ENCODE assay signal across 8 cellular contexts in genomic region chr7:44581907-44582603, GRCh38. TPM values are rescaled to one million over a fixed set of nuclear protein-coding genes. Genes with fewer than 3 reads are reported as not detected.
DNase-seq lines count a peak whose midpoint lies in the region; ATAC-seq and TF ChIP-seq lines count a peak whose summit lies in the region.

Gene TMED4, minus strand, starts transcription at chr7:44582231. Its CDS starts 25 bp downstream, at chr7:44582206.

- H3K9ac ChIP-seq in SK-N-SH, result peak within 1 kb of the TSS; percentile 83

- H3K79me2 ChIP-seq in SK-N-SH (ENCODE audit: insufficient read depth), result peaks cover 40% of the 10 kb centered on the region

- peak within 1 kb of the TSS; percentile 90 for H2AFZ ChIP-seq in SK-N-SH (ENCODE audit: low read depth)

- under 1% methylated on average over 31 of the region's 67 CpGs for WGBS in SK-N-SH (ENCODE audit: low lambda C conversion rate)

- TF ChIP-seq CTCF in SK-N-SH (IDR thresholded peaks at IDR 0.05), result no peak

- peak within 1 kb of the TSS; percentile 97 for H3K4me2 ChIP-seq in SK-N-SH

- H3K9me2 ChIP-seq in SK-N-SH, result no peaks in the 10 kb centered on the region

- no peaks in the 10 kb centered on the region for H4K20me1 ChIP-seq in SK-N-SH (ENCODE audit: insufficient read depth)

- H3K27me3 ChIP-seq in SK-N-SH (ENCODE audit: insufficient read depth), result no peaks in the 10 kb centered on the region

- peak; percentile 97 for DNase-seq in GM04504 (ENCODE audit: low read depth)
- DNase-seq in NCI-H1048 (lab: John Stamatoyannopoulos, UW), result peak; percentile 98
- DNase-seq in SK-N-SH, result peak; percentile 100
- peak; percentile 100 for DNase-seq in activated naive CD4-positive, alpha-beta T cell treated with anti-CD3 and anti-CD28 coated beads, Interleukin-2, amount 50 U/mL, for 16 hours
- DNase-seq in germinal center (ENCODE audit: low spot score), result peak; percentile 100
- peak; percentile 89 for DNase-seq in non-pigmented ciliary epithelial cell (ENCODE audit: low read depth)
- peak; percentile 99 for DNase-seq in superior temporal gyrus (ENCODE audit: extremely low spot score)

- peaks cover 5 to 15% of the 10 kb centered on the region in 2 experiments; a peak in 2 of 4 replicates for H3K4me1 ChIP-seq in SK-N-SH (ENCODE audit: control insufficient read depth in 1 of 2, insufficient read depth in 2 of 2, low read depth in 1 of 2, low read length in 1 of 2)

- ATAC-seq in HG02571 (IDR thresholded peaks at IDR 0.05; ENCODE audit: unreplicated experiment), result peak; percentile 83

- no peaks in the 10 kb centered on the region for H3K9me3 ChIP-seq in SK-N-SH

- TF ChIP-seq EP300 in SK-N-SH (IDR thresholded peaks at IDR 0.05; ENCODE audit: borderline replicate concordance in 1 of 2, low read depth in 1 of 2, low read length in 1 of 2), result no peak

- H3K4me3 ChIP-seq in SK-N-SH (ENCODE audit: low read depth in 2 of 2, low read length in 1 of 2), result peak within 1 kb of the TSS; percentile 82 to 95

- POLR2A ChIA-PET in SK-N-SH (lab: Yijun Ruan, JAX), result interaction anchor here (0.6 to 2.3 kb wide), 13 partner anchors 9 to 391 kb away, joined by 3 to 24 read pairs (median 5); partner anchors contain the start of genes DDX56, H2AZ2, OGDH and PURB

- H3K36me3 ChIP-seq in SK-N-SH (replicated peaks in 1 of 2; ENCODE audit: control insufficient read depth in 1 of 2, insufficient read depth in 2 of 2, low read length in 1 of 2), result peaks cover 22 to 28% of the 10 kb centered on the region in 2 experiments

- H3K27ac ChIP-seq in SK-N-SH (ENCODE audit: low read depth in 2 of 2, low read length in 1 of 2), result peak within 1 kb of the TSS; percentile 90 to 94

- CTCF ChIA-PET in SK-N-SH (lab: Yijun Ruan, JAX), result interaction anchor here (0.8 to 12.5 kb wide), 9 partner anchors 10 to 554 kb away, joined by 3 to 98 read pairs (median 6); partner anchors contain the start of gene OGDH

- no peak for TF ChIP-seq RAD21 in SK-N-SH (IDR thresholded peaks at IDR 0.05; ENCODE audit: low read length)

- H3F3A ChIP-seq in SK-N-SH (replicated peaks; ENCODE audit: insufficient read depth), result peaks cover 12% of the 10 kb centered on the region

TF ChIP-seq in SK-N-SH, 30 proteins besides CTCF, POLR2A, EP300 and RAD21:
- TF ChIP-seq, protein P1, sequence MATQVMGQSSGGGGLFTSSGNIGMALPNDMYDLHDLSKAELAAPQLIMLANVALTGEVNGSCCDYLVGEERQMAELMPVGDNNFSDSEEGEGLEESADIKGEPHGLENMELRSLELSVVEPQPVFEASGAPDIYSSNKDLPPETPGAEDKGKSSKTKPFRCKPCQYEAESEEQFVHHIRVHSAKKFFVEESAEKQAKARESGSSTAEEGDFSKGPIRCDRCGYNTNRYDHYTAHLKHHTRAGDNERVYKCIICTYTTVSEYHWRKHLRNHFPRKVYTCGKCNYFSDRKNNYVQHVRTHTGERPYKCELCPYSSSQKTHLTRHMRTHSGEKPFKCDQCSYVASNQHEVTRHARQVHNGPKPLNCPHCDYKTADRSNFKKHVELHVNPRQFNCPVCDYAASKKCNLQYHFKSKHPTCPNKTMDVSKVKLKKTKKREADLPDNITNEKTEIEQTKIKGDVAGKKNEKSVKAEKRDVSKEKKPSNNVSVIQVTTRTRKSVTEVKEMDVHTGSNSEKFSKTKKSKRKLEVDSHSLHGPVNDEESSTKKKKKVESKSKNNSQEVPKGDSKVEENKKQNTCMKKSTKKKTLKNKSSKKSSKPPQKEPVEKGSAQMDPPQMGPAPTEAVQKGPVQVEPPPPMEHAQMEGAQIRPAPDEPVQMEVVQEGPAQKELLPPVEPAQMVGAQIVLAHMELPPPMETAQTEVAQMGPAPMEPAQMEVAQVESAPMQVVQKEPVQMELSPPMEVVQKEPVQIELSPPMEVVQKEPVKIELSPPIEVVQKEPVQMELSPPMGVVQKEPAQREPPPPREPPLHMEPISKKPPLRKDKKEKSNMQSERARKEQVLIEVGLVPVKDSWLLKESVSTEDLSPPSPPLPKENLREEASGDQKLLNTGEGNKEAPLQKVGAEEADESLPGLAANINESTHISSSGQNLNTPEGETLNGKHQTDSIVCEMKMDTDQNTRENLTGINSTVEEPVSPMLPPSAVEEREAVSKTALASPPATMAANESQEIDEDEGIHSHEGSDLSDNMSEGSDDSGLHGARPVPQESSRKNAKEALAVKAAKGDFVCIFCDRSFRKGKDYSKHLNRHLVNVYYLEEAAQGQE (IDR thresholded peaks at IDR 0.05; ENCODE audit: low read depth, low read length), result 0 out of 2 replicates have a peak, but pooled peaks have one; percentile 33
- TF ChIP-seq TAF1 (IDR thresholded peaks at IDR 0.05; ENCODE audit: borderline replicate concordance, low read depth, low read length) (peak; percentile 84), CHD2 (IDR thresholded peaks at IDR 0.05; ENCODE audit: low read length, partially characterized antibody) (peak; percentile 92), POLR2AphosphoS5 (IDR thresholded peaks at IDR 0.05; ENCODE audit: low read depth, low read length) (peak; percentile 95), NRF1 (IDR thresholded peaks at IDR 0.05; ENCODE audit: low read depth, low read length) (peak; percentile 96), FOXM1 (IDR thresholded peaks at IDR 0.05; ENCODE audit: low read depth) (no peak), MXI1 (IDR thresholded peaks at IDR 0.05; ENCODE audit: low read depth, low read length) (peak; percentile 87), YY1 (IDR thresholded peaks at IDR 0.05; ENCODE audit: low read depth) (peak; percentile 78), SIN3A (IDR thresholded peaks at IDR 0.05; ENCODE audit: borderline replicate concordance, low read depth, low read length) (peak; percentile 42; the same call in 1 of the 2 replicates), EZH2phosphoT487 (IDR thresholded peaks at IDR 0.05; ENCODE audit: borderline replicate concordance, low read depth) (no peak), SMC3 (IDR thresholded peaks at IDR 0.05; ENCODE audit: low read depth, low read length) (no peak), RXRA (IDR thresholded peaks at IDR 0.05; ENCODE audit: borderline replicate concordance, low read depth) (no peak), RCOR1 (IDR thresholded peaks at IDR 0.05; ENCODE audit: low read length) (peak; percentile 30; the same call in 1 of the 2 replicates)
- TF ChIP-seq, protein P2, sequence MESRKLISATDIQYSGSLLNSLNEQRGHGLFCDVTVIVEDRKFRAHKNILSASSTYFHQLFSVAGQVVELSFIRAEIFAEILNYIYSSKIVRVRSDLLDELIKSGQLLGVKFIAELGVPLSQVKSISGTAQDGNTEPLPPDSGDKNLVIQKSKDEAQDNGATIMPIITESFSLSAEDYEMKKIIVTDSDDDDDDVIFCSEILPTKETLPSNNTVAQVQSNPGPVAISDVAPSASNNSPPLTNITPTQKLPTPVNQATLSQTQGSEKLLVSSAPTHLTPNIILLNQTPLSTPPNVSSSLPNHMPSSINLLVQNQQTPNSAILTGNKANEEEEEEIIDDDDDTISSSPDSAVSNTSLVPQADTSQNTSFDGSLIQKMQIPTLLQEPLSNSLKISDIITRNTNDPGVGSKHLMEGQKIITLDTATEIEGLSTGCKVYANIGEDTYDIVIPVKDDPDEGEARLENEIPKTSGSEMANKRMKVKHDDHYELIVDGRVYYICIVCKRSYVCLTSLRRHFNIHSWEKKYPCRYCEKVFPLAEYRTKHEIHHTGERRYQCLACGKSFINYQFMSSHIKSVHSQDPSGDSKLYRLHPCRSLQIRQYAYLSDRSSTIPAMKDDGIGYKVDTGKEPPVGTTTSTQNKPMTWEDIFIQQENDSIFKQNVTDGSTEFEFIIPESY (IDR thresholded peaks at IDR 0.05; ENCODE audit: borderline replicate concordance, low read depth), result peak; percentile 45; the same call in 1 of the 2 replicates
TF ChIP-seq in SK-N-SH: peak in this region for 10.

RNA-seq across cellular contexts. Expression of gene TMED4, which starts in this region (rescaled TPM):
- polyA plus RNA-seq in SK-N-SH (2012; rRNA removed), result 145 and 192 TPM in 2 replicates
- 101 and 126 TPM in 2 replicates for polyA plus RNA-seq in SK-N-SH (2012; cell fraction: cytosol; rRNA removed)
- 144 and 182 TPM in 2 replicates for polyA plus RNA-seq in SK-N-SH (2012; cell fraction: nucleus; rRNA removed)

Comparison
In these comparisons a context has a peak if more than half of its experiments do, and no peak if none do; other contexts are left out.
1. Peak in every context shown above with its lines: DNase-seq, ATAC-seq, H3K4me3 ChIP-seq and H3K27ac ChIP-seq.